18 cellular contexts compared by ENCODE assay signal in genomic region chr13:99686944-99687382, GRCh38.
DNase-seq lines count a peak whose midpoint lies in the region; ATAC-seq and TF ChIP-seq lines count a peak whose summit lies in the region.
"Had no signal": no experiment of that assay in that cellular context is flagged by ENCODE, and none has a peak within 500 bp of the region (broad histone marks: within the 10 kb centered on the region; RNA-seq: fewer than 3 reads in every experiment).

No MANE protein-coding gene starts in this region.

- no peaks in the 10 kb centered on the region for H3K27me3 ChIP-seq in cardiac muscle cell
- no peaks in the 10 kb centered on the region for H3K27me3 ChIP-seq in right cardiac atrium (ENCODE audit: control insufficient read depth, insufficient read depth)
- H3K27me3 ChIP-seq in iPS-18a (ENCODE audit: control insufficient read depth, insufficient read depth, low read length): no peaks in the 10 kb centered on the region
- H3K27me3 ChIP-seq in transverse colon: no peaks in the 10 kb centered on the region
- H3K27me3 ChIP-seq: body of pancreas had no signal

- no peak overlapping the region for H3K4me3 ChIP-seq in cardiac muscle cell
- H3K4me3 ChIP-seq in right cardiac atrium (ENCODE audit: low read length): no peak overlapping the region
- peak overlapping the region; percentile 64 for H3K4me3 ChIP-seq in iPS-18a (ENCODE audit: low read length)
- H3K4me3 ChIP-seq in transverse colon: no peak overlapping the region
- H3K4me3 ChIP-seq: A549, body of pancreas had no signal

- no peak for DNase-seq in cardiac muscle cell (ENCODE audit: low read depth in 1 of 2, low spot score in 1 of 2)
- no peak for DNase-seq in right cardiac atrium
- DNase-seq in astrocyte of the hippocampus (ENCODE audit: low read depth, low spot score): peak; percentile 19
- DNase-seq in transverse colon: peak; percentile 60
- DNase-seq in KG1 (lab: John Stamatoyannopoulos, UW): no peak
- no peak for DNase-seq in caudate nucleus (lab: John Stamatoyannopoulos, UW)
- DNase-seq: activated B cell treated with CpG ODN at 0.5 μM for 24 hours; activated CD4-positive, alpha-beta memory T cell treated with anti-CD3 and anti-CD28 coated beads, Interleukin-2, amount 10 ng/mL, durations not matched to agents 7 days and 5 days; activated T-cell treated with anti-CD3 and anti-CD28 coated beads, Interleukin-2, amount 50 U/mL, for 4 hours; body of pancreas; MM.1S; NCI-H187; occipital lobe; SHP77 treated with DMSO at 0.1 percent for 48 hours had no signal

- H3K9ac ChIP-seq in iPS-18a (ENCODE audit: low read length): peak overlapping the region; percentile 73

- ATAC-seq in right cardiac atrium (no peak), HG02798 (IDR thresholded peaks at IDR 0.05; ENCODE audit: poor library complexity, unreplicated experiment) (no peak)
- ATAC-seq: activated T-cell treated with anti-CD3 and anti-CD28 coated beads, Interleukin-2, amount 50 U/mL, for 4 hours; esophagus mucosa had no signal

- no peak for TF ChIP-seq POLR2A in transverse colon (IDR thresholded peaks at IDR 0.05)

- H3K36me3 ChIP-seq in cardiac muscle cell (no peaks in the 10 kb centered on the region), iPS-18a (ENCODE audit: control insufficient read depth, low read depth, low read length) (no peaks in the 10 kb centered on the region), transverse colon (no peaks in the 10 kb centered on the region)

- no peak for TF ChIP-seq CTCF in cardiac muscle cell (IDR thresholded peaks at IDR 0.05; ENCODE audit: low read depth, low read length)
- no peak for TF ChIP-seq CTCF in transverse colon (IDR thresholded peaks at IDR 0.05)

- H3K4me1 ChIP-seq in cardiac muscle cell (ENCODE audit: low read depth) (peaks cover 35% of the 10 kb centered on the region), right cardiac atrium (ENCODE audit: control insufficient read depth, insufficient read depth, low read length) (peaks cover 6% of the 10 kb centered on the region), iPS-18a (ENCODE audit: control insufficient read depth, low read depth, low read length) (peaks cover 59% of the 10 kb centered on the region), transverse colon (peaks cover 0 to 24% (median 15%) of the 10 kb centered on the region in 4 donors)

- TF ChIP-seq EP300 in transverse colon (IDR thresholded peaks at IDR 0.05; ENCODE audit: low read depth): no peak

- intact Hi-C loops in right cardiac atrium (cut with DNase I): no loop called here
- intact Hi-C loops in transverse colon (cut with DNase I; ENCODE audit: low total_unique reads): no loop called here

- peak overlapping the region; percentile 81 for H3K27ac ChIP-seq in cardiac muscle cell
- H3K27ac ChIP-seq in right cardiac atrium (ENCODE audit: low read length): no peak overlapping the region
- peak overlapping the region; percentile 91 for H3K27ac ChIP-seq in iPS-18a (ENCODE audit: low read length)
- H3K27ac ChIP-seq in transverse colon: peak overlapping the region; percentile 39 to 64 (median 50)
- no peak overlapping the region for H3K27ac ChIP-seq in caudate nucleus (ENCODE audit: low read depth, low read length)

- H3K9me3 ChIP-seq in cardiac muscle cell (ENCODE audit: low read depth): no peaks in the 10 kb centered on the region
- no peaks in the 10 kb centered on the region for H3K9me3 ChIP-seq in right cardiac atrium (ENCODE audit: control insufficient read depth, low read length)
- no peaks in the 10 kb centered on the region for H3K9me3 ChIP-seq in iPS-18a (ENCODE audit: control insufficient read depth, low read depth, low read length)
- H3K9me3 ChIP-seq in transverse colon: no peaks in the 10 kb centered on the region
- H3K9me3 ChIP-seq: A549, body of pancreas had no signal

- 66% methylated on average over 6 of the region's 6 CpGs for WGBS in right cardiac atrium
- 56 to 62% methylated on average over 2 to 6 of the region's 6 CpGs for WGBS in transverse colon (ENCODE audit: low coverage in 1 of 2), 2 donors

- in situ Hi-C loops in transverse colon (cut with MboI; ENCODE audit: low pct_ligation_motif_present in 1 of 4, low pct_unique_long_range_greater_than_20kb in 1 of 4, low sequenced_read_pairs in 3 of 4): no loop called here

Comparison
In these comparisons a context has a peak if more than half of its experiments do, and no peak if none do; other contexts are left out.
1. H3K27ac ChIP-seq: peak in cardiac muscle cell (single experiment), iPS-18a (single experiment) and transverse colon (4 of 4); none in right cardiac atrium (single experiment) and caudate nucleus (single experiment).
2. DNase-seq: peak in astrocyte of the hippocampus (single experiment) and transverse colon (single experiment); none in cardiac muscle cell (0 of 2), right cardiac atrium (0 of 3), KG1 (single experiment) and caudate nucleus (0 of 61).